Comparison of ENCODE assay signal across 22 cellular contexts in the genomic region with DNA sequence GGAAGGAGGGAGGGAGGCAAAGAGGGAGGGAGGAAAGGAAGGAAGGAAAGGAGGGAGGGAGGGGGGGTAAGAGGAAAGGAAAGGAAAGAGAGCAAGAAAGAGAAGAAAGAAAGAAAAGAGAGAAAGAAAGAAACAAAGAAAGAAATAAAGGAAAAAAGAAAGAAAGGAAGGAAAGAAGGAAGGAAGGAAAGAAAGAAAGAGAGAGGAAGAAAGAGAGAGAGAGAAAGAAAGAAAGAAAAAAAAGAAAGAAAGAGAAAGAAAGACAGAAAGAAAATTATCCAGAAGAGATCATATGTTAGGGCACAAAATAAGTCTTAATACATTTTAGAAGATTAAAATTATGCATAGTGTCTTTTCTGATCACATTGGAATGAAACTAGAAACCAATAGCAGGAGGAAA. TPM values are rescaled to one million over a fixed set of nuclear protein-coding genes. Genes with fewer than 3 reads are reported as not detected.
"Had no signal": no experiment of that assay in that cellular context is flagged by ENCODE, and none has a peak within 500 bp of the region (broad histone marks: within the 10 kb centered on the region; RNA-seq: fewer than 3 reads in every experiment).

No MANE protein-coding gene starts in this region.

- DNase-seq: activated CD4-positive, alpha-beta T cell treated with anti-CD3 and anti-CD28 coated beads for 48 hours; activated CD4-positive, alpha-beta T cell treated with anti-CD3 and anti-CD28 coated beads, Interleukin-2, amount 50 U/mL, for 4 hours; activated CD4-positive, CD25-positive, alpha-beta regulatory T cell treated with anti-CD3 and anti-CD28 coated beads, Interleukin-2, amount 50 U/mL, for 72 hours; activated gamma-delta T cell; activated naive CD4-positive, alpha-beta T cell treated with anti-CD3 and anti-CD28 coated beads, Interleukin-2, amount 10 ng/mL, durations not matched to agents 7 days and 5 days; activated naive CD8-positive, alpha-beta T cell treated with anti-CD3 and anti-CD28 coated beads for 36 hours; activated T-cell treated with anti-CD3 and anti-CD28 coated beads, Interleukin-2, amount 50 U/mL, for 4 hours; brain microvascular endothelial cell; Karpas-422; NCI-H1105 treated with DMSO at 0.1 percent for 48 hours; NCI-H1436 treated with DMSO at 0.1 percent for 48 hours; NCI-H187; NCI-H2081; NCI-H446; NCI-H524; SHP77 had no signal

- H3K36me3 ChIP-seq: brain microvascular endothelial cell, cardiac muscle cell, Peyer's patch, SJSA1 had no signal

- H3K4me3 ChIP-seq: cardiac muscle cell, Peyer's patch, SJSA1 had no signal

- H3K9me3 ChIP-seq: Peyer's patch, SJSA1 had no signal

- H3K9me3 Mint-ChIP-seq: activated naive CD4-positive, alpha-beta T cell treated with anti-CD3 and anti-CD28 coated beads, Interleukin-2, amount 10 ng/mL, durations not matched to agents 7 days and 5 days; activated naive CD8-positive, alpha-beta T cell treated with anti-CD3 and anti-CD28 coated beads for 36 hours; activated T-cell treated with anti-CD3 and anti-CD28 coated beads, Interleukin-2, amount 50 U/mL, for 4 hours; T-helper 1 cell treated with Interleukin-12 subunit alpha and Interleukin-12 subunit beta and Interleukin-4 antibody, amounts not matched to agents 30 μg/mL and 1 μg/mL, for 36 hours had no signal

- H3K27ac ChIP-seq: brain microvascular endothelial cell, cardiac muscle cell, Peyer's patch, SJSA1 had no signal

- H3K4me1 ChIP-seq: Peyer's patch, SJSA1 had no signal

- H3K4me1 Mint-ChIP-seq: activated naive CD8-positive, alpha-beta T cell treated with anti-CD3 and anti-CD28 coated beads for 36 hours; activated T-helper 17 cell treated with anti-CD3 and anti-CD28 coated beads, Interleukin-2, amount 50 U/mL, for 72 hours had no signal

- ATAC-seq: activated T-cell treated with anti-CD3 and anti-CD28 coated beads, Interleukin-2, amount 50 U/mL, for 4 hours had no signal

- H3K4me3 Mint-ChIP-seq: activated CD8-positive, alpha-beta memory T cell treated with anti-CD3 and anti-CD28 coated beads, Interleukin-2, amount 10 ng/mL, durations not matched to agents 7 days and 5 days; activated naive CD4-positive, alpha-beta T cell treated with anti-CD3 and anti-CD28 coated beads, Interleukin-2, amount 10 ng/mL, durations not matched to agents 7 days and 5 days; activated naive CD8-positive, alpha-beta T cell treated with anti-CD3 and anti-CD28 coated beads for 36 hours; activated T-cell treated with anti-CD3 and anti-CD28 coated beads, Interleukin-2, amount 50 U/mL, for 4 hours; activated T-helper 17 cell treated with anti-CD3 and anti-CD28 coated beads, Interleukin-2, amount 50 U/mL, for 72 hours; T-helper 1 cell treated with Interleukin-12 subunit alpha and Interleukin-12 subunit beta and Interleukin-4 antibody, amounts not matched to agents 30 μg/mL and 1 μg/mL, for 36 hours had no signal

- H3K27me3 ChIP-seq: Peyer's patch had no signal

- H3K36me3 Mint-ChIP-seq: activated CD8-positive, alpha-beta memory T cell treated with anti-CD3 and anti-CD28 coated beads, Interleukin-2, amount 10 ng/mL, durations not matched to agents 7 days and 5 days; activated naive CD4-positive, alpha-beta T cell treated with anti-CD3 and anti-CD28 coated beads, Interleukin-2, amount 10 ng/mL, durations not matched to agents 7 days and 5 days; activated naive CD8-positive, alpha-beta T cell treated with anti-CD3 and anti-CD28 coated beads for 36 hours had no signal

- H3K27ac Mint-ChIP-seq: activated CD8-positive, alpha-beta memory T cell treated with anti-CD3 and anti-CD28 coated beads, Interleukin-2, amount 10 ng/mL, durations not matched to agents 7 days and 5 days; activated naive CD4-positive, alpha-beta T cell treated with anti-CD3 and anti-CD28 coated beads, Interleukin-2, amount 10 ng/mL, durations not matched to agents 7 days and 5 days; activated naive CD8-positive, alpha-beta T cell treated with anti-CD3 and anti-CD28 coated beads for 36 hours; activated T-helper 17 cell treated with anti-CD3 and anti-CD28 coated beads, Interleukin-2, amount 50 U/mL, for 72 hours; T-helper 1 cell treated with Interleukin-12 subunit alpha and Interleukin-12 subunit beta and Interleukin-4 antibody, amounts not matched to agents 30 μg/mL and 1 μg/mL, for 36 hours had no signal

RNA-seq across cellular contexts. Expression of a gene that starts 24.3 kb away (rescaled TPM):
- total RNA-seq: cardiac muscle cell, SJSA1 had no signal
